8 cellular contexts compared by ENCODE assay signal in the genomic region with DNA sequence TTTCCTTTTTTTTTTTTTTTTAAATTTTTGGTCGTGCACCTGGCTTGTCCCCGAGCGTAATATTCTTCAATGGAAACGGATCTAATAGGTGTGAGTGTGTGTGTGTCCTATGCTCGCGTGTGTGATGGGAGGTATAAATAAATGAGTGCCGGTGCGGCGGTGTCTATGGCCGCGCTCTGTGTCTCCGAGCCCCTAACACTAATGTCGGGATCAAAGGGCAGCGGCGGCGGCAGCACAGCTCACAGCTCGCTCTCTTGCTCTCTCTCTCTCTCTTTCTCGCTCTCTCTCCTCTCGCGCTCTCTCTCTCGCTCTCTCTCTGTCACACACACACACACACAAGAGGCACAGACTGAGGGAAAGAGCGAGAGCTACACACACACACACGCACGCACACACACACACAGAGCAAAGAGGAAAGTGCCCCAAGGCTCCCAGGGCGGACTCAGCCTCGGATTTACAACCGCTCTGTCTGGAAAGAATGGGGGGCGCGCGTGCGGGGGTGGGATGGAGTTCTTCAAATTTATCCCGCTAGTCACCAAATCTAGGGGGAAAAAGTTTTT. TPM values are rescaled to one million over a fixed set of nuclear protein-coding genes. Genes with fewer than 3 reads are reported as not detected.
A peak's percentile ranks its signal among the peaks of the same experiment; 100 is the strongest.
DNase-seq lines count a peak whose midpoint lies in the region; ATAC-seq and TF ChIP-seq lines count a peak whose summit lies in the region.

A gene with protein sequence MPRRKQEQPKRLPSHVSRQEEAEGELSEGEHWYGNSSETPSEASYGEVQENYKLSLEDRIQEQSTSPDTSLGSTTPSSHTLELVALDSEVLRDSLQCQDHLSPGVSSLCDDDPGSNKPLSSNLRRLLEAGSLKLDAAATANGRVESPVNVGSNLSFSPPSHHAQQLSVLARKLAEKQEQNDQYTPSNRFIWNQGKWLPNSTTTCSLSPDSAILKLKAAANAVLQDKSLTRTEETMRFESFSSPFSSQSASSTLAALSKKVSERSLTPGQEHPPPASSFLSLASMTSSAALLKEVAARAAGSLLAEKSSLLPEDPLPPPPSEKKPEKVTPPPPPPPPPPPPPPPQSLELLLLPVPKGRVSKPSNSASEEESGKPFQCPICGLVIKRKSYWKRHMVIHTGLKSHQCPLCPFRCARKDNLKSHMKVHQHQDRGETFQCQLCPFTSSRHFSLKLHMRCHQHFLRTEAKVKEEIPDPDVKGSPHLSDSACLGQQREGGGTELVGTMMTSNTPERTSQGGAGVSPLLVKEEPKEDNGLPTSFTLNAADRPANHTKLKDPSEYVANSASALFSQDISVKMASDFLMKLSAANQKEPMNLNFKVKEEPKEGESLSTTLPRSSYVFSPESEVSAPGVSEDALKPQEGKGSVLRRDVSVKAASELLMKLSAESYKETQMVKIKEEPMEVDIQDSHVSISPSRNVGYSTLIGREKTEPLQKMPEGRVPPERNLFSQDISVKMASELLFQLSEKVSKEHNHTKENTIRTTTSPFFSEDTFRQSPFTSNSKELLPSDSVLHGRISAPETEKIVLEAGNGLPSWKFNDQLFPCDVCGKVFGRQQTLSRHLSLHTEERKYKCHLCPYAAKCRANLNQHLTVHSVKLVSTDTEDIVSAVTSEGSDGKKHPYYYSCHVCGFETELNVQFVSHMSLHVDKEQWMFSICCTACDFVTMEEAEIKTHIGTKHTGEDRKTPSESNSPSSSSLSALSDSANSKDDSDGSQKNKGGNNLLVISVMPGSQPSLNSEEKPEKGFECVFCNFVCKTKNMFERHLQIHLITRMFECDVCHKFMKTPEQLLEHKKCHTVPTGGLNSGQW (minus strand): TSS at position 206 of the 560 bp plus-strand sequence. CDS start 416 bp downstream, outside the sequence.

- H3K79me2 ChIP-seq in hepatocyte, result peaks cover 25% of the 10 kb centered on the region

- WGBS in hepatocyte (ENCODE audit: low lambda C conversion rate, missing lambda C conversion rate), result under 1% methylated on average over 28 of the region's 32 CpGs

- peak; percentile 15 for DNase-seq in DMS 273 treated with DMSO at 0.1 percent for 48 hours (lab: John Stamatoyannopoulos, UW)
- DNase-seq in LHCN-M2 (ENCODE audit: low read depth), result peak; percentile 83
- DNase-seq in astrocyte of the cerebellum (ENCODE audit: low read depth), result no peak
- DNase-seq in hepatocyte (ENCODE audit: low spot score), result peak; percentile 87
- peak; percentile 66 for DNase-seq in renal cortical epithelial cell (ENCODE audit: low read depth)

- H2AFZ ChIP-seq in hepatocyte, result peak within 1 kb of the TSS; percentile 70

- ATAC-seq in GM21423 (IDR thresholded peaks at IDR 0.05; ENCODE audit: unreplicated experiment) (peak; percentile 30), HG02981 (IDR thresholded peaks at IDR 0.05; ENCODE audit: unreplicated experiment) (no peak)

- H3K36me3 ChIP-seq in hepatocyte (replicated peaks; ENCODE audit: insufficient read depth, low read depth), result no peaks in the 10 kb centered on the region

- in situ Hi-C loops in astrocyte of the cerebellum (cut with HindIII; ENCODE audit: low sequenced_read_pairs), result no loop called here

- no peaks in the 10 kb centered on the region for H3K9me3 ChIP-seq in hepatocyte (ENCODE audit: low read depth)

- no peaks in the 10 kb centered on the region for H3K9me2 ChIP-seq in hepatocyte (replicated peaks; ENCODE audit: insufficient read depth)

- TF ChIP-seq CTCF in astrocyte of the cerebellum (IDR thresholded peaks at IDR 0.05; ENCODE audit: low read depth, low read length, missing control alignments) (no peak), hepatocyte (IDR thresholded peaks at IDR 0.05; ENCODE audit: poor library complexity) (no peak)

- H3K27me3 ChIP-seq in hepatocyte, result no peaks in the 10 kb centered on the region

- H3K27ac ChIP-seq in hepatocyte, result peak within 1 kb of the TSS; percentile 99

- peak within 1 kb of the TSS; percentile 77 for H3K4me2 ChIP-seq in hepatocyte

- H3K4me3 ChIP-seq in astrocyte of the cerebellum (ENCODE audit: low read depth, low read length) (peak within 1 kb of the TSS; percentile 76), hepatocyte (peak within 1 kb of the TSS; percentile 92)

- peaks cover 18% of the 10 kb centered on the region for H3K4me1 ChIP-seq in hepatocyte (ENCODE audit: insufficient read depth)

- intact Hi-C loops in T-helper 1 cell treated with Interleukin-12 subunit alpha and Interleukin-12 subunit beta and Interleukin-4 antibody, amounts not matched to agents 30 ng/mL and 1 ng/mL, for 36 hours (cut with micrococcal nuclease), result loop anchor here (1.0 to 10.0 kb wide), 18 partner anchors 18 to 1856 kb away; a partner anchor contains a TSS

- H4K20me1 ChIP-seq in hepatocyte (ENCODE audit: insufficient read depth, poor library complexity, severe bottlenecking), result no peaks in the 10 kb centered on the region

RNA-seq across cellular contexts. Expression of the gene that starts here (rescaled TPM):
- total RNA-seq in LHCN-M2 (2014; rRNA removed) (4.2 and 8.3 TPM in 2 replicates), hepatocyte (14.9 and 17.5 TPM in 2 replicates), renal cortical epithelial cell (4.7 and 24.5 TPM in 2 replicates)
- 7.5 TPM for polyA plus RNA-seq in LHCN-M2 (2012)
- 17.0 and 25.3 TPM in 2 replicates for total RNA-seq in T-helper 1 cell treated with Interleukin-12 subunit alpha and Interleukin-12 subunit beta and Interleukin-4 antibody, amounts not matched to agents 30 ng/mL and 1 ng/mL, for 36 hours
- polyA plus RNA-seq in hepatocyte, result 7.8 and 12.2 TPM in 2 replicates
